In the genomic region with DNA sequence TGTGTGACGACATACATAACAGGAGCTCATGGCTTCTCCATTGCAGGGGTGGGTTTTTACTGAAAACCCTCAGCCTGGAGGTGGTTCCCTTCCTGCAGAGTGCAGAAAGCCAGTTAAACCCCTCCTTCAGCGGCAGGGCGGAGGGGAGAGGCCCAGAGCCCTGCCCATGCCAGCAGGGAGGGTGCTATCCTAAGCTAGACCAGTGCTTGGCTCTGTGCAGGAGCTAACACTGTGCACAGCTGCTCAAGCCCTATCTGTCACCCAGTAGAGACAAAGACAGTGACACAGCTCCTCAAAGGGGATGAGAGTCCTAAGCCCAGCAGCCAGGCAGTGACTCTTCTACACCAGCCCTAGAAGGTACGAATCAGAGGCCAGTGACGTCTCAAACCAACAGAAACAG, we compare ENCODE assay signal across 24 cellular contexts.
DNase-seq lines count a peak whose midpoint lies in the region; ATAC-seq, FAIRE-seq and TF ChIP-seq lines count a peak whose summit lies in the region.
"Had no signal": no experiment of that assay in that cellular context is flagged by ENCODE, and none has a peak within 500 bp of the region (broad histone marks: within the 10 kb centered on the region; RNA-seq: fewer than 3 reads in every experiment).

No MANE protein-coding gene starts in this region.

- intact Hi-C loops in right lobe of liver (cut with DNase I) = no loop called here
- intact Hi-C loops in pancreas (cut with DNase I) = no loop called here
- intact Hi-C loops in activated CD4-positive, alpha-beta memory T cell treated with anti-CD3 and anti-CD28 coated beads for 36 hours (cut with micrococcal nuclease) = no loop called here

- CTCF ChIA-PET in activated CD4-positive, alpha-beta memory T cell treated with anti-CD3 and anti-CD28 coated beads for 36 hours (lab: Charles Lee) = no interaction called here

- H3K36me3 Mint-ChIP-seq in activated T-helper 17 cell treated with anti-CD3 and anti-CD28 coated beads, Interleukin-2, amount 50 U/mL, for 72 hours (ENCODE audit: low read depth) = no peaks in the 10 kb centered on the region
- no peaks in the 10 kb centered on the region for H3K36me3 Mint-ChIP-seq in activated CD4-positive, alpha-beta memory T cell treated with anti-CD3 and anti-CD28 coated beads for 36 hours

- WGBS in right lobe of liver (ENCODE audit: insufficient coverage, low coverage, low lambda C conversion rate, missing lambda C conversion rate) = 40% methylated on average over 1 of the region's 5 CpGs
- WGBS in upper lobe of left lung, 2 donors = 83 to 97% methylated on average over 5 of the region's 5 CpGs
- WGBS in pancreas, 2 donors = 92% methylated on average over 5 of the region's 5 CpGs

- H3K36me3 ChIP-seq in right lobe of liver = no peaks in the 10 kb centered on the region
- H3K36me3 ChIP-seq in upper lobe of left lung = no peaks in the 10 kb centered on the region
- no peaks in the 10 kb centered on the region for H3K36me3 ChIP-seq in pancreas
- H3K36me3 ChIP-seq: prostate gland, vagina had no signal

- TF ChIP-seq CTCF in right lobe of liver (IDR thresholded peaks at IDR 0.05) (no peak), upper lobe of left lung (IDR thresholded peaks at IDR 0.05) (no peak), pancreas (IDR thresholded peaks at IDR 0.05) (no peak)

- no peaks in the 10 kb centered on the region for H3K27me3 ChIP-seq in right lobe of liver
- H3K27me3 ChIP-seq in upper lobe of left lung = no peaks in the 10 kb centered on the region
- no peaks in the 10 kb centered on the region for H3K27me3 ChIP-seq in pancreas
- H3K27me3 ChIP-seq: vagina had no signal

- no peaks in the 10 kb centered on the region for H3K4me1 ChIP-seq in right lobe of liver
- peaks cover 8 to 18% (median 15%) of the 10 kb centered on the region in 4 donors for H3K4me1 ChIP-seq in upper lobe of left lung
- H3K4me1 ChIP-seq in pancreas = peaks cover 1 to 13% (median 5%) of the 10 kb centered on the region in 3 donors
- H3K4me1 ChIP-seq: prostate gland, vagina had no signal

- H3K9me3 Mint-ChIP-seq in activated T-helper 17 cell treated with anti-CD3 and anti-CD28 coated beads, Interleukin-2, amount 50 U/mL, for 72 hours = no peaks in the 10 kb centered on the region
- no peaks in the 10 kb centered on the region for H3K9me3 Mint-ChIP-seq in activated CD4-positive, alpha-beta memory T cell treated with anti-CD3 and anti-CD28 coated beads for 36 hours
- H3K9me3 Mint-ChIP-seq: activated CD4-positive, alpha-beta memory T cell treated with anti-CD3 and anti-CD28 coated beads, Interleukin-2, amount 10 ng/mL, durations not matched to agents 7 days and 5 days had no signal

- H3K4me1 Mint-ChIP-seq in activated T-helper 17 cell treated with anti-CD3 and anti-CD28 coated beads, Interleukin-2, amount 50 U/mL, for 72 hours = no peaks in the 10 kb centered on the region
- H3K4me1 Mint-ChIP-seq in activated CD4-positive, alpha-beta memory T cell treated with anti-CD3 and anti-CD28 coated beads for 36 hours (ENCODE audit: low read depth) = peaks cover 5% of the 10 kb centered on the region
- H3K4me1 Mint-ChIP-seq: activated CD4-positive, alpha-beta memory T cell treated with anti-CD3 and anti-CD28 coated beads, Interleukin-2, amount 10 ng/mL, durations not matched to agents 7 days and 5 days had no signal

- no peak overlapping the region for H3K4me3 ChIP-seq in right lobe of liver
- H3K4me3 ChIP-seq in upper lobe of left lung = no peak overlapping the region
- no peak overlapping the region for H3K4me3 ChIP-seq in pancreas
- H3K4me3 ChIP-seq: lung, prostate gland, vagina had no signal

- TF ChIP-seq EP300 in upper lobe of left lung (IDR thresholded peaks at IDR 0.05) = no peak

- peaks cover 8% of the 10 kb centered on the region for H3K27me3 Mint-ChIP-seq in activated T-helper 17 cell treated with anti-CD3 and anti-CD28 coated beads, Interleukin-2, amount 50 U/mL, for 72 hours
- peaks cover 4% of the 10 kb centered on the region for H3K27me3 Mint-ChIP-seq in activated CD4-positive, alpha-beta memory T cell treated with anti-CD3 and anti-CD28 coated beads for 36 hours

- no peak for TF ChIP-seq POLR2A in right lobe of liver (IDR thresholded peaks at IDR 0.05)
- TF ChIP-seq POLR2A in upper lobe of left lung (IDR thresholded peaks at IDR 0.05) = no peak

- no peak overlapping the region for H3K27ac ChIP-seq in right lobe of liver
- H3K27ac ChIP-seq in upper lobe of left lung = no peak overlapping the region
- H3K27ac ChIP-seq in pancreas = no peak overlapping the region
- H3K27ac ChIP-seq: 22Rv1, prostate gland, vagina had no signal

- no peak overlapping the region for H3K27ac Mint-ChIP-seq in activated T-helper 17 cell treated with anti-CD3 and anti-CD28 coated beads, Interleukin-2, amount 50 U/mL, for 72 hours
- H3K27ac Mint-ChIP-seq in activated CD4-positive, alpha-beta memory T cell treated with anti-CD3 and anti-CD28 coated beads for 36 hours = no peak overlapping the region
- H3K27ac Mint-ChIP-seq: activated CD4-positive, alpha-beta memory T cell treated with anti-CD3 and anti-CD28 coated beads, Interleukin-2, amount 10 ng/mL, durations not matched to agents 7 days and 5 days had no signal

- POLR2A ChIA-PET in activated CD4-positive, alpha-beta memory T cell treated with anti-CD3 and anti-CD28 coated beads for 36 hours (lab: Charles Lee) = no interaction called here

- ATAC-seq in activated T-helper 17 cell treated with anti-CD3 and anti-CD28 coated beads, Interleukin-2, amount 50 U/mL, for 72 hours (replicated peaks) = peak; percentile 31
- ATAC-seq in right lobe of liver = peak in 3 of 4 donors; percentile 10 to 33 (median 16)
- peak; percentile 46 to 56 for ATAC-seq in upper lobe of left lung (ENCODE audit: low FRiP score in 2 of 2)
- no peak for ATAC-seq in pancreas
- no peak for ATAC-seq in stimulated activated naive CD8-positive, alpha-beta T cell treated with anti-CD3 and anti-CD28 coated beads, Interleukin-15, Interleukin-2, amounts not matched to agents 100 U/mL and 50 U/mL, for 24 hours

- no peak overlapping the region for H3K4me3 Mint-ChIP-seq in activated T-helper 17 cell treated with anti-CD3 and anti-CD28 coated beads, Interleukin-2, amount 50 U/mL, for 72 hours
- H3K4me3 Mint-ChIP-seq in activated CD4-positive, alpha-beta memory T cell treated with anti-CD3 and anti-CD28 coated beads for 36 hours = no peak overlapping the region
- H3K4me3 Mint-ChIP-seq: activated CD4-positive, alpha-beta memory T cell treated with anti-CD3 and anti-CD28 coated beads, Interleukin-2, amount 10 ng/mL, durations not matched to agents 7 days and 5 days had no signal

- H3K9me3 ChIP-seq in right lobe of liver = no peaks in the 10 kb centered on the region
- no peaks in the 10 kb centered on the region for H3K9me3 ChIP-seq in upper lobe of left lung
- no peaks in the 10 kb centered on the region for H3K9me3 ChIP-seq in pancreas
- H3K9me3 ChIP-seq: prostate gland, vagina had no signal

- no peak for FAIRE-seq in pancreas (lab: Jason Lieb, UNC)
- FAIRE-seq: D721Med, H54, TTC549 had no signal

- DNase-seq in DMS53 (lab: John Stamatoyannopoulos, UW) (peak; percentile 7), DMS53 treated with DMSO at 0.1 percent for 48 hours (lab: John Stamatoyannopoulos, UW; ENCODE audit: unreplicated experiment) (no peak), right lobe of liver (no peak), upper lobe of left lung (no peak), pancreas (no peak)
- DNase-seq in activated CD4-positive, alpha-beta memory T cell treated with anti-CD3 and anti-CD28 coated beads for 36 hours = no peak
- no peak for DNase-seq in stimulated activated naive CD8-positive, alpha-beta T cell treated with anti-CD3 and anti-CD28 coated beads, Interleukin-15, Interleukin-2, amounts not matched to agents 100 U/mL and 50 U/mL, for 24 hours
- DNase-seq: activated CD4-positive, alpha-beta memory T cell treated with anti-CD3 and anti-CD28 coated beads, Interleukin-2, amount 10 ng/mL, durations not matched to agents 7 days and 5 days; activated CD8-positive, alpha-beta memory T cell treated with anti-CD3 and anti-CD28 coated beads, Interleukin-2, amount 50 U/mL, for 48 hours; activated naive CD4-positive, alpha-beta T cell treated with anti-CD3 and anti-CD28 coated beads, Interleukin-2, amount 50 U/mL, for 16 hours; amygdala; NCI-H1048; NCI-H1694 treated with DMSO at 0.1 percent for 48 hours; NCI-H526; stimulated activated naive CD4-positive, alpha-beta T cell; T-helper 1 cell had no signal

Comparison
In these comparisons a context has a peak if more than half of its experiments do, and no peak if none do; other contexts are left out.
1. ATAC-seq: peak in activated T-helper 17 cell treated with anti-CD3 and anti-CD28 coated beads, Interleukin-2, amount 50 U/mL, for 72 hours (single experiment), right lobe of liver (3 of 4) and upper lobe of left lung (2 of 2); none in pancreas (0 of 4) and stimulated activated naive CD8-positive, alpha-beta T cell treated with anti-CD3 and anti-CD28 coated beads, Interleukin-15, Interleukin-2, amounts not matched to agents 100 U/mL and 50 U/mL, for 24 hours (single experiment).